Comparison of ENCODE assay signal across 9 cellular contexts in genomic region chr13:50357586-50358118, GRCh38.
DNase-seq lines count a peak whose midpoint lies in the region; ATAC-seq and TF ChIP-seq lines count a peak whose summit lies in the region.
"Had no signal": no experiment of that assay in that cellular context is flagged by ENCODE, and none has a peak within 500 bp of the region (broad histone marks: within the 10 kb centered on the region; RNA-seq: fewer than 3 reads in every experiment).

No MANE protein-coding gene starts in this region.

- TF ChIP-seq POLR2A in adrenal gland (IDR thresholded peaks at IDR 0.05) (peak in 1 of 2 donors; percentile 58), testis (IDR thresholded peaks at IDR 0.05) (no peak)

- POLR2A ChIA-PET in CD8-positive, alpha-beta memory T cell (lab: Charles Lee): no interaction called here

- H3K36me3 Mint-ChIP-seq in CD8-positive, alpha-beta memory T cell: no peaks in the 10 kb centered on the region

- DNase-seq in adrenal gland (peak; percentile 74 to 88 (median 79)), inferior parietal cortex (ENCODE audit: extremely low spot score) (peak; percentile 22), testis (peak; percentile 41), activated T-cell treated with anti-CD3 and anti-CD28 coated beads for 4 hours (no peak)
- DNase-seq in CD8-positive, alpha-beta memory T cell: no peak
- DNase-seq: activated CD8-positive, alpha-beta T cell treated with anti-CD3 and anti-CD28 coated beads for 36 hours had no signal

- 31 to 46% (median 31%) methylated on average over 9 of the region's 9 CpGs for WGBS in adrenal gland, 4 donors
- 44 to 60% methylated on average over 9 of the region's 9 CpGs for WGBS in testis, 2 donors

- H3K4me1 ChIP-seq in adrenal gland (replicated peaks in 1 of 2) (peaks cover 17 to 20% of the 10 kb centered on the region in 2 donors), testis (peaks cover 14% of the 10 kb centered on the region)
- peaks cover 7% of the 10 kb centered on the region for H3K4me1 ChIP-seq in CD8-positive, alpha-beta memory T cell (ENCODE audit: insufficient read depth, low read length)

- H3K27ac Mint-ChIP-seq in CD8-positive, alpha-beta memory T cell: peak overlapping the region in 3 of 8 donors; percentile 28 to 61 (median 60)
- H3K27ac Mint-ChIP-seq: activated CD8-positive, alpha-beta T cell treated with anti-CD3 and anti-CD28 coated beads for 36 hours had no signal

- H3K27ac ChIP-seq in KOPT-K1 (ENCODE audit: low read depth, low read length, poor library complexity, severe bottlenecking): peak overlapping the region; percentile 54
- H3K27ac ChIP-seq in adrenal gland: peak overlapping the region in 4 of 5 donors; percentile 13 to 88 (median 58)
- peak overlapping the region in 1 of 2 donors; percentile 15 for H3K27ac ChIP-seq in testis
- H3K27ac ChIP-seq in CD8-positive, alpha-beta memory T cell (ENCODE audit: low read depth, low read length): no peak overlapping the region

- ATAC-seq in HG03025 (IDR thresholded peaks at IDR 0.05; ENCODE audit: low FRiP score, unreplicated experiment) (no peak), GM21528 (IDR thresholded peaks at IDR 0.05; ENCODE audit: low FRiP score, unreplicated experiment) (no peak)
- ATAC-seq: activated CD8-positive, alpha-beta T cell treated with anti-CD3 and anti-CD28 coated beads for 36 hours had no signal

- peaks cover 50 to 95% (median 74%) of the 10 kb centered on the region in 3 donors for H3K4me1 Mint-ChIP-seq in CD8-positive, alpha-beta memory T cell

- no peak overlapping the region for H3K4me3 Mint-ChIP-seq in CD8-positive, alpha-beta memory T cell
- H3K4me3 Mint-ChIP-seq: activated CD8-positive, alpha-beta T cell treated with anti-CD3 and anti-CD28 coated beads for 36 hours had no signal

- intact Hi-C loops in adrenal gland (cut with DNase I) (no loop called here), testis (cut with DNase I; ENCODE audit: low total_unique reads) (no loop called here)

- H3K27me3 ChIP-seq in adrenal gland (no peaks in the 10 kb centered on the region), testis (no peaks in the 10 kb centered on the region)
- no peaks in the 10 kb centered on the region for H3K27me3 ChIP-seq in CD8-positive, alpha-beta memory T cell (ENCODE audit: insufficient read depth, low read length, poor library complexity, severe bottlenecking)

- H3K27me3 Mint-ChIP-seq in CD8-positive, alpha-beta memory T cell: peaks cover 0 to 3% of the 10 kb centered on the region in 2 donors
- H3K27me3 Mint-ChIP-seq: activated CD8-positive, alpha-beta T cell treated with anti-CD3 and anti-CD28 coated beads for 36 hours had no signal

- no peaks in the 10 kb centered on the region for H3K9me3 ChIP-seq in KOPT-K1 (ENCODE audit: insufficient read depth, low read length, poor library complexity, severe bottlenecking)
- H3K9me3 ChIP-seq in adrenal gland (replicated peaks in 1 of 3): no peaks in the 10 kb centered on the region
- H3K9me3 ChIP-seq in testis: no peaks in the 10 kb centered on the region
- H3K9me3 ChIP-seq in CD8-positive, alpha-beta memory T cell (ENCODE audit: low read length): no peaks in the 10 kb centered on the region

- no peaks in the 10 kb centered on the region for H3K9me3 Mint-ChIP-seq in CD8-positive, alpha-beta memory T cell
- H3K9me3 Mint-ChIP-seq: activated CD8-positive, alpha-beta T cell treated with anti-CD3 and anti-CD28 coated beads for 36 hours had no signal

- CTCF ChIA-PET in CD8-positive, alpha-beta memory T cell (lab: Charles Lee): interaction anchor here (1.0 kb wide), 1 partner anchor 8 kb away, joined by 4 read pairs; no protein-coding TSS in a partner anchor

- H3K4me3 ChIP-seq in adrenal gland: no peak overlapping the region
- H3K4me3 ChIP-seq in testis: no peak overlapping the region
- H3K4me3 ChIP-seq in CD8-positive, alpha-beta memory T cell (ENCODE audit: low read length): no peak overlapping the region

- TF ChIP-seq CTCF in adrenal gland (IDR thresholded peaks at IDR 0.05): no peak
- no peak for TF ChIP-seq CTCF in testis (IDR thresholded peaks at IDR 0.05)

- H3K36me3 ChIP-seq in KOPT-K1 (ENCODE audit: insufficient read depth, low read length): no peaks in the 10 kb centered on the region
- no peaks in the 10 kb centered on the region for H3K36me3 ChIP-seq in adrenal gland (replicated peaks in 1 of 2)
- no peaks in the 10 kb centered on the region for H3K36me3 ChIP-seq in testis (ENCODE audit: low read depth, missing control alignments)
- H3K36me3 ChIP-seq in CD8-positive, alpha-beta memory T cell (ENCODE audit: insufficient read depth, low read length): no peaks in the 10 kb centered on the region

Comparison
In these comparisons a context has a peak if more than half of its experiments do, and no peak if none do; other contexts are left out.
1. DNase-seq: peak in adrenal gland (7 of 7), inferior parietal cortex (single experiment) and testis (single experiment); none in CD8-positive, alpha-beta memory T cell (0 of 5) and activated T-cell treated with anti-CD3 and anti-CD28 coated beads for 4 hours (single experiment).